Comparison of ENCODE assay signal across 40 cellular contexts in genomic region chr12:30887226-30887625, GRCh38. TPM values are rescaled to one million over a fixed set of nuclear protein-coding genes. Genes with fewer than 3 reads are reported as not detected.
"Had no signal": no experiment of that assay in that cellular context is flagged by ENCODE, and none has a peak within 500 bp of the region (broad histone marks: within the 10 kb centered on the region; RNA-seq: fewer than 3 reads in every experiment).

No MANE protein-coding gene starts in this region.

- H3K4me1 ChIP-seq: adrenal gland, ascending aorta, body of pancreas, breast epithelium had no signal

- H3K27ac Mint-ChIP-seq: activated naive CD4-positive, alpha-beta T cell treated with anti-CD3 and anti-CD28 coated beads for 36 hours; activated naive CD4-positive, alpha-beta T cell treated with anti-CD3 and anti-CD28 coated beads, Interleukin-2, amount 10 ng/mL, durations not matched to agents 7 days and 5 days; activated naive CD4-positive, alpha-beta T cell treated with anti-CD3 and anti-CD28 coated beads, Interleukin-2, amount 50 U/mL, for 24 hours; activated naive CD4-positive, alpha-beta T cell treated with anti-CD3 and anti-CD28 coated beads, Interleukin-2, amount 50 U/mL, for 72 hours; activated naive CD8-positive, alpha-beta T cell; activated naive CD8-positive, alpha-beta T cell treated with anti-CD3 and anti-CD28 coated beads for 36 hours; activated naive CD8-positive, alpha-beta T cell treated with anti-CD3 and anti-CD28 coated beads, Interleukin-2, amount 10 ng/mL, durations not matched to agents 7 days and 5 days; activated naive CD8-positive, alpha-beta T cell treated with anti-CD3 and anti-CD28 coated beads, Interleukin-2, amount 50 U/mL, for 24 hours; activated T-cell treated with anti-CD3 and anti-CD28 coated beads, Interleukin-2, amount 50 U/mL, for 24 hours; activated T-cell treated with anti-CD3 and anti-CD28 coated beads, Interleukin-2, amount 50 U/mL, for 72 hours; activated T-helper 1 cell treated with anti-CD3 and anti-CD28 coated beads, Interleukin-12 subunit alpha, Interleukin-12 subunit beta, Interleukin-2, Interleukin-4 antibody, amounts not matched to agents 30 ng/mL and 10 ng/mL and 1 ng/mL, durations not matched to agents 14 hours and 24 hours and 36 hours; activated T-helper 17 cell treated with anti-CD3 and anti-CD28 coated beads, Interleukin-2, amount 50 U/mL, for 72 hours; activated T-helper 2 cell treated with anti-CD3 and anti-CD28 coated beads, Interferon-gamma antibody, Interleukin-2, Interleukin-4, amounts not matched to agents 10 μg/mL and 5 μg/mL and 100 μg/mL, durations not matched to agents 14 hours and 24 hours and 36 hours; brain had no signal

- H3K36me3 ChIP-seq: adrenal gland, ascending aorta, brain microvascular endothelial cell, breast epithelium, cardiac muscle cell had no signal

- H3K4me3 ChIP-seq: adrenal gland, ascending aorta, body of pancreas, breast epithelium, cardiac muscle cell had no signal

- H3K36me3 Mint-ChIP-seq: activated naive CD4-positive, alpha-beta T cell treated with anti-CD3 and anti-CD28 coated beads, Interleukin-2, amount 10 ng/mL, durations not matched to agents 7 days and 5 days; activated naive CD4-positive, alpha-beta T cell treated with anti-CD3 and anti-CD28 coated beads, Interleukin-2, amount 50 U/mL, for 24 hours; activated naive CD8-positive, alpha-beta T cell; activated naive CD8-positive, alpha-beta T cell treated with anti-CD3 and anti-CD28 coated beads, Interleukin-2, amount 10 ng/mL, durations not matched to agents 7 days and 5 days; brain had no signal

- H3K27ac ChIP-seq: adrenal gland, ascending aorta, body of pancreas, brain microvascular endothelial cell, breast epithelium, cardiac muscle cell had no signal

- H3K4me1 Mint-ChIP-seq: activated naive CD4-positive, alpha-beta T cell treated with anti-CD3 and anti-CD28 coated beads, Interleukin-2, amount 10 ng/mL, durations not matched to agents 7 days and 5 days; activated naive CD4-positive, alpha-beta T cell treated with anti-CD3 and anti-CD28 coated beads, Interleukin-2, amount 50 U/mL, for 24 hours; activated naive CD8-positive, alpha-beta T cell treated with anti-CD3 and anti-CD28 coated beads for 36 hours; activated naive CD8-positive, alpha-beta T cell treated with anti-CD3 and anti-CD28 coated beads, Interleukin-2, amount 10 ng/mL, durations not matched to agents 7 days and 5 days; activated naive CD8-positive, alpha-beta T cell treated with anti-CD3 and anti-CD28 coated beads, Interleukin-2, amount 50 U/mL, for 24 hours; activated T-helper 17 cell treated with anti-CD3 and anti-CD28 coated beads, Interleukin-2, amount 50 U/mL, for 72 hours; brain; central memory CD8-positive, alpha-beta T cell had no signal

- H3K4me3 Mint-ChIP-seq: activated naive CD4-positive, alpha-beta T cell treated with anti-CD3 and anti-CD28 coated beads for 36 hours; activated naive CD4-positive, alpha-beta T cell treated with anti-CD3 and anti-CD28 coated beads, Interleukin-2, amount 10 ng/mL, durations not matched to agents 7 days and 5 days; activated naive CD4-positive, alpha-beta T cell treated with anti-CD3 and anti-CD28 coated beads, Interleukin-2, amount 50 U/mL, for 24 hours; activated naive CD8-positive, alpha-beta T cell; activated naive CD8-positive, alpha-beta T cell treated with anti-CD3 and anti-CD28 coated beads for 36 hours; activated naive CD8-positive, alpha-beta T cell treated with anti-CD3 and anti-CD28 coated beads, Interleukin-2, amount 10 ng/mL, durations not matched to agents 7 days and 5 days; activated naive CD8-positive, alpha-beta T cell treated with anti-CD3 and anti-CD28 coated beads, Interleukin-2, amount 50 U/mL, for 24 hours; activated T-cell treated with anti-CD3 and anti-CD28 coated beads, Interleukin-2, amount 50 U/mL, for 24 hours; activated T-cell treated with anti-CD3 and anti-CD28 coated beads, Interleukin-2, amount 50 U/mL, for 4 hours; activated T-cell treated with anti-CD3 and anti-CD28 coated beads, Interleukin-2, amount 50 U/mL, for 72 hours; activated T-helper 1 cell treated with anti-CD3 and anti-CD28 coated beads, Interleukin-12 subunit alpha, Interleukin-12 subunit beta, Interleukin-2, Interleukin-4 antibody, amounts not matched to agents 30 ng/mL and 10 ng/mL and 1 ng/mL, durations not matched to agents 14 hours and 24 hours and 36 hours; activated T-helper 17 cell treated with anti-CD3 and anti-CD28 coated beads, Interleukin-2, amount 50 U/mL, for 72 hours; brain; central memory CD8-positive, alpha-beta T cell had no signal

- FAIRE-seq: astrocyte, bronchial epithelial cell had no signal

- ATAC-seq: activated naive CD4-positive, alpha-beta T cell treated with anti-CD3 and anti-CD28 coated beads, Interleukin-2, amount 50 U/mL, for 72 hours; activated naive CD8-positive, alpha-beta T cell treated with anti-CD3 and anti-CD28 coated beads, Interleukin-2, amount 50 U/mL, for 24 hours; activated T-cell treated with anti-CD3 and anti-CD28 coated beads, Interleukin-2, amount 50 U/mL, for 4 hours; activated T-cell treated with anti-CD3 and anti-CD28 coated beads, Interleukin-2, amount 50 U/mL, for 72 hours; activated T-helper 17 cell treated with anti-CD3 and anti-CD28 coated beads, Interleukin-2, amount 50 U/mL, for 72 hours; body of pancreas had no signal

- H3K27me3 Mint-ChIP-seq: activated naive CD4-positive, alpha-beta T cell treated with anti-CD3 and anti-CD28 coated beads, Interleukin-2, amount 50 U/mL, for 24 hours; activated naive CD8-positive, alpha-beta T cell; activated naive CD8-positive, alpha-beta T cell treated with anti-CD3 and anti-CD28 coated beads for 36 hours; activated naive CD8-positive, alpha-beta T cell treated with anti-CD3 and anti-CD28 coated beads, Interleukin-2, amount 50 U/mL, for 24 hours; activated T-cell treated with anti-CD3 and anti-CD28 coated beads, Interleukin-2, amount 50 U/mL, for 24 hours had no signal

- DNase-seq: activated effector memory CD4-positive, alpha-beta T cell treated with anti-CD3 and anti-CD28 coated beads, Interleukin-2, amount 50 U/mL, for 16 hours; activated effector memory CD4-positive, alpha-beta T cell treated with Interleukin-2 at 50 U/mL for 16 hours; activated gamma-delta T cell; activated gamma-delta T cell treated with Interleukin-2 at 50 U/mL for 16 hours; activated naive CD4-positive, alpha-beta T cell; activated naive CD4-positive, alpha-beta T cell treated with anti-CD3 and anti-CD28 coated beads for 36 hours; activated naive CD4-positive, alpha-beta T cell treated with anti-CD3 and anti-CD28 coated beads, Interleukin-2, amount 10 ng/mL, durations not matched to agents 7 days and 5 days; activated naive CD4-positive, alpha-beta T cell treated with anti-CD3 and anti-CD28 coated beads, Interleukin-2, amount 50 U/mL, for 16 hours; activated naive CD4-positive, alpha-beta T cell treated with Interleukin-2 at 50 U/mL for 16 hours; activated naive CD8-positive, alpha-beta T cell treated with anti-CD3 and anti-CD28 coated beads for 36 hours; activated naive CD8-positive, alpha-beta T cell treated with anti-CD3 and anti-CD28 coated beads, Interleukin-2, amount 10 ng/mL, durations not matched to agents 7 days and 5 days; activated naive CD8-positive, alpha-beta T cell treated with anti-CD3 and anti-CD28 coated beads, Interleukin-2, amount 50 U/mL, for 24 hours; activated T-cell treated with anti-CD3 and anti-CD28 coated beads, Interleukin-2, amount 50 U/mL, for 1 hour; activated T-cell treated with anti-CD3 and anti-CD28 coated beads, Interleukin-2, amount 50 U/mL, for 24 hours; activated T-cell treated with anti-CD3 and anti-CD28 coated beads, Interleukin-2, amount 50 U/mL, for 4 hours; activated T-cell treated with anti-CD3 and anti-CD28 coated beads, Interleukin-2, amount 50 U/mL, for 48 hours; activated T-cell treated with anti-CD3 and anti-CD28 coated beads, Interleukin-2, amount 50 U/mL, for 72 hours; adrenal gland; amniotic stem cell; amygdala; anterior cingulate cortex; aorta; body of pancreas; brain microvascular endothelial cell; caudate nucleus; central memory CD4-positive, alpha-beta T cell; cerebellar nuclear complex had no signal

RNA-seq across cellular contexts. Expression of gene TSPAN11, which starts 39.3 kb away (rescaled TPM):
- total RNA-seq: activated naive CD4-positive, alpha-beta T cell treated with anti-CD3 and anti-CD28 coated beads for 36 hours; activated naive CD4-positive, alpha-beta T cell treated with anti-CD3 and anti-CD28 coated beads, Interleukin-2, amount 50 U/mL, for 72 hours; activated naive CD8-positive, alpha-beta T cell treated with anti-CD3 and anti-CD28 coated beads for 36 hours; activated naive CD8-positive, alpha-beta T cell treated with anti-CD3 and anti-CD28 coated beads, Interleukin-2, amount 10 ng/mL, durations not matched to agents 7 days and 5 days; activated T-cell treated with anti-CD3 and anti-CD28 coated beads, Interleukin-2, amount 50 U/mL, for 4 hours; activated T-helper 1 cell treated with anti-CD3 and anti-CD28 coated beads, Interleukin-12 subunit alpha, Interleukin-12 subunit beta, Interleukin-2, Interleukin-4 antibody, amounts not matched to agents 30 ng/mL and 10 ng/mL and 1 ng/mL, durations not matched to agents 14 hours and 24 hours and 36 hours; activated T-helper 2 cell treated with anti-CD3 and anti-CD28 coated beads, Interferon-gamma antibody, Interleukin-2, Interleukin-4, amounts not matched to agents 10 μg/mL and 5 μg/mL and 100 μg/mL, durations not matched to agents 14 hours and 24 hours and 36 hours; bronchial epithelial cell had no signal
